ENCODE assay signal across 27 cellular contexts in the genomic region with DNA sequence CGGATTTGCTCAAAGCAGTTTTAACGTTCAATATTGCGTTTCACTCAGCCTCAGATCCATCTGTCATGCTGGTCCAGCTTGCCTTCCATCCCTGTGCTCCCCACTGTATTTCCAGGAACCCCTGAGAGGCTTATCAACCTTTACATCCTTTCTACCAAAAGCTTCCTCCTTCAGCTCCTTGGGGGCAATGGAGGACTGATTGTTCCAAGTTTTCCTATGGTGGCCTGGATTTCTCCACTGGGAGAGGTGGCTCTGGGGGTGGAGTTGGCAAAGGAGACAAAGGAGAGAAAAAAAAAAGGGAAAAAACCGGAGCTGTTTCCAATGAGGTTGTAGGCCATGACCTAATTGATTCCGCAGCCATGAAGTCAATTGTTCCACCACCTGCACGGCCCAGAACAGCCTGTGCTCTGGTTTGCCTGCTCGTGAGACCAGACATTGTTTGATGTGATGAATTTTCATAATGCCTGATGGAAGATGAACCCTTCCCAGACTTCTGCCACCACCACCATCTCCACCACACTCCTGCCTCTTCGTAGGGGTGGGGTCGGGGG. TPM values are rescaled to one million over a fixed set of nuclear protein-coding genes. Genes with fewer than 3 reads are reported as not detected.
A peak's percentile ranks its signal among the peaks of the same experiment; 100 is the strongest.
DNase-seq lines count a peak whose midpoint lies in the region; ATAC-seq and TF ChIP-seq lines count a peak whose summit lies in the region.
"Had no signal": no experiment of that assay in that cellular context is flagged by ENCODE, and none has a peak within 500 bp of the region (broad histone marks: within the 10 kb centered on the region; RNA-seq: fewer than 3 reads in every experiment).

No MANE protein-coding gene starts in this region.

- CTCF ChIA-PET in CD8-positive, alpha-beta T cell (lab: Charles Lee), result interaction anchor here (1.2 kb wide), 1 partner anchor 69 kb away, joined by 3 read pairs; no protein-coding TSS in a partner anchor

- TF ChIP-seq POLR2A in esophagus muscularis mucosa (IDR thresholded peaks at IDR 0.05; ENCODE audit: low read depth) (no peak), tibial nerve (IDR thresholded peaks at IDR 0.05) (no peak)

- H3K4me1 ChIP-seq in esophagus muscularis mucosa (peaks cover 0 to 11% (median 6%) of the 10 kb centered on the region in 4 donors), tibial nerve (peaks cover 0 to 15% (median 0%) of the 10 kb centered on the region in 4 donors)
- H3K4me1 ChIP-seq in CD8-positive, alpha-beta T cell (ENCODE audit: insufficient read depth, low read length), result no peaks in the 10 kb centered on the region
- H3K4me1 ChIP-seq: parathyroid adenoma, sigmoid colon had no signal

- TF ChIP-seq CTCF in esophagus muscularis mucosa (IDR thresholded peaks at IDR 0.05) (no peak), tibial nerve (IDR thresholded peaks at IDR 0.05) (no peak)
- no peak for TF ChIP-seq CTCF in CD8-positive, alpha-beta T cell (IDR thresholded peaks at IDR 0.05)

- no peak overlapping the region for H3K27ac Mint-ChIP-seq in CD8-positive, alpha-beta T cell
- H3K27ac Mint-ChIP-seq: activated CD4-positive, alpha-beta memory T cell treated with anti-CD3 and anti-CD28 coated beads, Interleukin-2, amount 10 ng/mL, durations not matched to agents 7 days and 5 days; activated naive CD4-positive, alpha-beta T cell treated with anti-CD3 and anti-CD28 coated beads, Interleukin-2, amount 10 ng/mL, durations not matched to agents 7 days and 5 days; activated T-helper 17 cell treated with anti-CD3 and anti-CD28 coated beads, Interleukin-2, amount 50 U/mL, for 72 hours; brain; neural progenitor cell; type B pancreatic cell had no signal

- H3K4me3 ChIP-seq in esophagus muscularis mucosa (no peak overlapping the region), tibial nerve (no peak overlapping the region)
- no peak overlapping the region for H3K4me3 ChIP-seq in CD8-positive, alpha-beta T cell (ENCODE audit: low read depth, low read length)
- H3K4me3 ChIP-seq: neural progenitor cell, sigmoid colon had no signal

- no peaks in the 10 kb centered on the region for H3K9me3 ChIP-seq in esophagus muscularis mucosa
- no peaks in the 10 kb centered on the region for H3K9me3 ChIP-seq in tibial nerve
- no peaks in the 10 kb centered on the region for H3K9me3 ChIP-seq in CD8-positive, alpha-beta T cell (ENCODE audit: low read length)
- H3K9me3 ChIP-seq: sigmoid colon had no signal

- H3K4me3 Mint-ChIP-seq in CD8-positive, alpha-beta T cell, result no peak overlapping the region
- H3K4me3 Mint-ChIP-seq: activated CD4-positive, alpha-beta memory T cell treated with anti-CD3 and anti-CD28 coated beads, Interleukin-2, amount 10 ng/mL, durations not matched to agents 7 days and 5 days; activated naive CD4-positive, alpha-beta T cell treated with anti-CD3 and anti-CD28 coated beads, Interleukin-2, amount 10 ng/mL, durations not matched to agents 7 days and 5 days; activated T-helper 17 cell treated with anti-CD3 and anti-CD28 coated beads, Interleukin-2, amount 50 U/mL, for 72 hours; brain; neural progenitor cell; T-helper 17 cell; type B pancreatic cell had no signal

- ATAC-seq in left ventricle myocardium superior, result peak; percentile 89
- no peak for ATAC-seq in CD8-positive, alpha-beta T cell
- ATAC-seq: activated T-helper 17 cell treated with anti-CD3 and anti-CD28 coated beads, Interleukin-2, amount 50 U/mL, for 72 hours; T-helper 17 cell had no signal

- WGBS in esophagus muscularis mucosa, result 79% methylated on average over 9 of the region's 9 CpGs
- 63 to 76% methylated on average over 9 of the region's 9 CpGs for WGBS in tibial nerve, 2 donors

- no peaks in the 10 kb centered on the region for H3K27me3 Mint-ChIP-seq in CD8-positive, alpha-beta T cell (ENCODE audit: low read depth)
- H3K27me3 Mint-ChIP-seq: activated T-helper 17 cell treated with anti-CD3 and anti-CD28 coated beads, Interleukin-2, amount 50 U/mL, for 72 hours; brain; T-helper 17 cell had no signal

- TF ChIP-seq EP300 in esophagus muscularis mucosa (IDR thresholded peaks at IDR 0.05) (no peak), tibial nerve (IDR thresholded peaks at IDR 0.05) (peak; percentile 48 to 67)

- H3K9me3 Mint-ChIP-seq in CD8-positive, alpha-beta T cell, result no peaks in the 10 kb centered on the region
- H3K9me3 Mint-ChIP-seq: activated CD4-positive, alpha-beta memory T cell treated with anti-CD3 and anti-CD28 coated beads, Interleukin-2, amount 10 ng/mL, durations not matched to agents 7 days and 5 days; activated naive CD4-positive, alpha-beta T cell treated with anti-CD3 and anti-CD28 coated beads, Interleukin-2, amount 10 ng/mL, durations not matched to agents 7 days and 5 days; activated T-helper 17 cell treated with anti-CD3 and anti-CD28 coated beads, Interleukin-2, amount 50 U/mL, for 72 hours; brain; neural progenitor cell; type B pancreatic cell had no signal

- H3K27me3 ChIP-seq in esophagus muscularis mucosa (no peaks in the 10 kb centered on the region), tibial nerve (no peaks in the 10 kb centered on the region)
- H3K27me3 ChIP-seq in CD8-positive, alpha-beta T cell (ENCODE audit: insufficient read depth, low read length), result no peaks in the 10 kb centered on the region
- H3K27me3 ChIP-seq: neural progenitor cell, sigmoid colon had no signal

- H3K36me3 ChIP-seq in esophagus muscularis mucosa (peaks cover 0 to 28% (median 9%) of the 10 kb centered on the region in 4 donors), tibial nerve (peaks cover 0 to 25% (median 0%) of the 10 kb centered on the region in 3 donors)
- H3K36me3 ChIP-seq in CD8-positive, alpha-beta T cell (ENCODE audit: insufficient read depth, low read length), result no peaks in the 10 kb centered on the region
- H3K36me3 ChIP-seq: neural progenitor cell, sigmoid colon had no signal

- POLR2A ChIA-PET in CD8-positive, alpha-beta T cell (lab: Charles Lee), result no interaction called here

- no peaks in the 10 kb centered on the region for H3K36me3 Mint-ChIP-seq in CD8-positive, alpha-beta T cell
- H3K36me3 Mint-ChIP-seq: activated naive CD4-positive, alpha-beta T cell treated with anti-CD3 and anti-CD28 coated beads, Interleukin-2, amount 10 ng/mL, durations not matched to agents 7 days and 5 days; neural progenitor cell; type B pancreatic cell had no signal

- no peaks in the 10 kb centered on the region for H3K4me1 Mint-ChIP-seq in CD8-positive, alpha-beta T cell (ENCODE audit: low read depth)
- H3K4me1 Mint-ChIP-seq: activated CD4-positive, alpha-beta memory T cell treated with anti-CD3 and anti-CD28 coated beads, Interleukin-2, amount 10 ng/mL, durations not matched to agents 7 days and 5 days; activated naive CD4-positive, alpha-beta T cell treated with anti-CD3 and anti-CD28 coated beads, Interleukin-2, amount 10 ng/mL, durations not matched to agents 7 days and 5 days; activated T-helper 17 cell treated with anti-CD3 and anti-CD28 coated beads, Interleukin-2, amount 50 U/mL, for 72 hours; brain; T-helper 17 cell had no signal

- DNase-seq in esophagus muscularis mucosa (ENCODE audit: extremely low spot score) (no peak), left ventricle myocardium superior (peak; percentile 40), mucosa of gallbladder (ENCODE audit: low spot score) (peak; percentile 47), tibial nerve (ENCODE audit: low spot score in 2 of 2) (no peak), NCI-H82 treated with DMSO at 0.1 percent for 48 hours (lab: John Stamatoyannopoulos, UW; ENCODE audit: unreplicated experiment) (no peak)
- DNase-seq in CD8-positive, alpha-beta T cell, result no peak
- no peak for DNase-seq in central memory CD4-positive, alpha-beta T cell
- DNase-seq: activated CD4-positive, alpha-beta memory T cell treated with anti-CD3 and anti-CD28 coated beads, Interleukin-2, amount 10 ng/mL, durations not matched to agents 7 days and 5 days; activated naive CD4-positive, alpha-beta T cell treated with anti-CD3 and anti-CD28 coated beads, Interleukin-2, amount 10 ng/mL, durations not matched to agents 7 days and 5 days; DMS79; GDM1; HCEC 1CT; head of caudate nucleus; Kasumi-1; NCI-H1417 treated with DMSO at 0.1 percent for 48 hours; NCI-H2081; NCI-H526 treated with DMSO at 0.1 percent for 48 hours; SHP77; sigmoid colon; stimulated activated CD4-positive, alpha-beta T cell treated with anti-CD3 and anti-CD28 coated beads, Interleukin-4, amount 100 ng/mL, for 1 hour; T-helper 17 cell had no signal

- intact Hi-C loops in esophagus muscularis mucosa (cut with DNase I) (no loop called here), left ventricle myocardium superior (cut with micrococcal nuclease) (no loop called here)
- intact Hi-C loops in CD8-positive, alpha-beta T cell (cut with DNase I, micrococcal nuclease), result no loop called here

- H3K27ac ChIP-seq in esophagus muscularis mucosa (replicated peaks in 1 of 4) (peak overlapping the region; percentile 8 to 29 (median 26)), tibial nerve (peak overlapping the region in 2 of 4 donors; percentile 58 to 78)
- H3K27ac ChIP-seq in CD8-positive, alpha-beta T cell (ENCODE audit: low read depth, low read length), result no peak overlapping the region
- H3K27ac ChIP-seq: C4-2B, neural progenitor cell, parathyroid adenoma had no signal

RNA-seq across cellular contexts. Expression of gene ABLIM3, which starts 54.1 kb away (rescaled TPM):
- total RNA-seq in esophagus muscularis mucosa (10 to 100 TPM; 40.9 to 64.5 (median 45.8) TPM), left ventricle myocardium superior (130 TPM), mucosa of gallbladder (15.1 TPM), tibial nerve (10 to 100 TPM; 50.3 to 75.3 (median 52.3) TPM)
- not detected for total RNA-seq in CD8-positive, alpha-beta T cell

Comparison
In these comparisons a context has a peak if more than half of its experiments do, and no peak if none do; other contexts are left out.
1. DNase-seq: peak in left ventricle myocardium superior (single experiment) and mucosa of gallbladder (single experiment); none in esophagus muscularis mucosa (single experiment), tibial nerve (0 of 2), CD8-positive, alpha-beta T cell (0 of 7), central memory CD4-positive, alpha-beta T cell (single experiment) and NCI-H82 treated with DMSO at 0.1 percent for 48 hours (single experiment).
2. RNA of gene ABLIM3, which starts 54.1 kb away (total RNA-seq): 130 TPM in left ventricle myocardium superior (single experiment), 50.3 to 75.3 TPM in tibial nerve, 40.9 to 64.5 TPM in esophagus muscularis mucosa and 15.1 TPM in mucosa of gallbladder (single experiment); not detected in CD8-positive, alpha-beta T cell; every median in the first group is over 10 times any median in the second.